In the genomic region with DNA sequence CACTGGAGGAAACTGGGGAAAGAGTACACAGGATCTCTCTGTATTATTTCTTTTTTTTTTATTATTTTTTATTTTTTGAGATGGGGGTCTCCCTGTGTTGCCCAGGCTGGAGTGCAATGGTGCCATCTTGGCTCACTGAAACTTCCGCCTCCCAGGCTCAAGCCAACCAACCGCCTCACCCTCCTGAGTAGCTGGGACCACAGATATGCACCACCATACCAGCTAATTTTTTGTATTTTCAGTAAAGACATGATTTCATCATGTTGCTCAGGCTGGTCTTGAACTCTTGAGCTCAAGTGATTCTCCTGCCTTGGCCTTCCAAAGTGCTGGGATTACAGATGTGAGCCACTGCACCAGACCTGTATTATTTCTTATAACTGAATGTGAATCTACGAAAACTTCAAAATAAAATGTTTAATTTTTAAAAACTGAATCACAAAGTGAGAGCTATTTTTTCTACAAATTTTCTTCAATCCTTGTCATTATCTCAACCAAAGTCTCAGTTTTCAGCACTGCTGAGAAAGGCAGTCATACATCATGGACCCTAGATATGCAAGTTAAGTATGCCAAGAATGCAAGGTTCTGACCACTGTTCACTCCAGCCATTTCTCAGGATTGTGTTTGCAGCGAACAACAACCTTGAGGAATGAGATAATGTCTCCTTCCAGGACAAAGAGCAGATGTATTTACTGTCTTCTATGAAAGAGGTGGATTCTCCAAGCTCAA, we compare ENCODE assay signal across 17 cellular contexts. TPM values are rescaled to one million over a fixed set of nuclear protein-coding genes. Genes with fewer than 3 reads are reported as not detected.
DNase-seq lines count a peak whose midpoint lies in the region; ATAC-seq, FAIRE-seq and TF ChIP-seq lines count a peak whose summit lies in the region.
"Had no signal": no experiment of that assay in that cellular context is flagged by ENCODE, and none has a peak within 500 bp of the region (broad histone marks: within the 10 kb centered on the region; RNA-seq: fewer than 3 reads in every experiment).

No MANE protein-coding gene starts in this region.

- DNase-seq in cardiac muscle cell (ENCODE audit: low read depth in 1 of 2, low spot score in 1 of 2) (peak in 1 of 2 donors; percentile 76), right cardiac atrium (no peak), amniotic epithelial cell (ENCODE audit: low read depth) (peak; percentile 98), hepatocyte (ENCODE audit: low spot score) (no peak), kidney (no peak)
- DNase-seq in CD8-positive, alpha-beta T cell: no peak
- DNase-seq: activated CD4-positive, CD25-positive, alpha-beta regulatory T cell; activated naive CD4-positive, alpha-beta T cell treated with Interleukin-2 at 50 U/mL for 16 hours; C1 segment of cervical spinal cord; lower lobe of right lung; NCI-H2081; stimulated activated CD8-positive, alpha-beta memory T cell treated with anti-CD3 and anti-CD28 coated beads, Interleukin-4, amount 100 ng/mL, for 48 hours had no signal

- ATAC-seq in right cardiac atrium: no peak
- no peak for ATAC-seq in CD8-positive, alpha-beta T cell
- ATAC-seq in GM21423 (IDR thresholded peaks at IDR 0.05; ENCODE audit: unreplicated experiment): no peak
- ATAC-seq: esophagus mucosa, lower lobe of right lung had no signal

- H3K9me2 ChIP-seq in hepatocyte (replicated peaks; ENCODE audit: insufficient read depth): no peaks in the 10 kb centered on the region

- H3K27ac Mint-ChIP-seq in CD8-positive, alpha-beta T cell: no peak overlapping the region

- H3K36me3 ChIP-seq in cardiac muscle cell (peaks cover 16% of the 10 kb centered on the region), hepatocyte (replicated peaks; ENCODE audit: insufficient read depth, low read depth) (no peaks in the 10 kb centered on the region), stomach smooth muscle (ENCODE audit: control insufficient read depth in 2 of 2, insufficient read depth in 2 of 2, low read length in 2 of 2) (peaks cover 6 to 12% of the 10 kb centered on the region in 2 donors), kidney (ENCODE audit: control insufficient read depth in 1 of 2, insufficient read depth in 2 of 2, low read length in 2 of 2) (no peaks in the 10 kb centered on the region)
- H3K36me3 ChIP-seq in CD8-positive, alpha-beta T cell (ENCODE audit: insufficient read depth, low read length): peaks cover 14% of the 10 kb centered on the region

- POLR2A ChIA-PET in CD8-positive, alpha-beta T cell (lab: Charles Lee): no interaction called here

- no peaks in the 10 kb centered on the region for H3K9me3 ChIP-seq in cardiac muscle cell (ENCODE audit: low read depth)
- no peaks in the 10 kb centered on the region for H3K9me3 ChIP-seq in right cardiac atrium (ENCODE audit: control insufficient read depth, low read length)
- no peaks in the 10 kb centered on the region for H3K9me3 ChIP-seq in hepatocyte (ENCODE audit: low read depth)
- no peaks in the 10 kb centered on the region for H3K9me3 ChIP-seq in stomach smooth muscle (ENCODE audit: control insufficient read depth in 2 of 2, low read length in 2 of 2)
- H3K9me3 ChIP-seq in kidney (ENCODE audit: control insufficient read depth in 1 of 2, low read length in 2 of 2): no peaks in the 10 kb centered on the region
- H3K9me3 ChIP-seq in CD8-positive, alpha-beta T cell (ENCODE audit: low read length): no peaks in the 10 kb centered on the region
- H3K9me3 ChIP-seq: lower lobe of right lung had no signal

- H3K27me3 Mint-ChIP-seq in CD8-positive, alpha-beta T cell (ENCODE audit: low read depth): no peaks in the 10 kb centered on the region

- CTCF ChIA-PET in CD8-positive, alpha-beta T cell (lab: Charles Lee): no interaction called here

- no peak for FAIRE-seq in kidney (lab: Jason Lieb, UNC)
- FAIRE-seq: GM12892 had no signal

- peaks cover 39% of the 10 kb centered on the region for H3K79me2 ChIP-seq in hepatocyte

- H3K27me3 ChIP-seq in cardiac muscle cell: no peaks in the 10 kb centered on the region
- no peaks in the 10 kb centered on the region for H3K27me3 ChIP-seq in right cardiac atrium (ENCODE audit: control insufficient read depth, insufficient read depth)
- no peaks in the 10 kb centered on the region for H3K27me3 ChIP-seq in hepatocyte
- no peaks in the 10 kb centered on the region for H3K27me3 ChIP-seq in stomach smooth muscle (ENCODE audit: control insufficient read depth in 1 of 2, insufficient read depth in 2 of 2, low read length in 2 of 2)
- H3K27me3 ChIP-seq in CD8-positive, alpha-beta T cell (ENCODE audit: insufficient read depth, low read length): no peaks in the 10 kb centered on the region

- H2AFZ ChIP-seq in hepatocyte: no peak overlapping the region

- intact Hi-C loops in right cardiac atrium (cut with DNase I): loop anchor here in 1 of 4 donors (5.0 kb wide), 1 partner anchor 75 kb away; the partner anchor contains the start of gene SPTSSA
- intact Hi-C loops in kidney (cut with DNase I): no loop called here
- intact Hi-C loops in CD8-positive, alpha-beta T cell (cut with DNase I, micrococcal nuclease): loop anchor here (5.0 to 10.0 kb wide), 9 partner anchors 35 to 1288 kb away; partner anchors contain the start of genes PPP2R3C (in 2 of the 2), PRORP (in 2 of the 2), SNX6 (in 2 of the 2) and SPTSSA (in 2 of the 2)

- H3K9ac ChIP-seq in stomach smooth muscle (ENCODE audit: low read length in 2 of 2) (peak overlapping the region in 1 of 2 donors; percentile 6), kidney (ENCODE audit: low read length in 2 of 2) (no peak overlapping the region)

- H3K27ac ChIP-seq in cardiac muscle cell (peak overlapping the region; percentile 32), right cardiac atrium (ENCODE audit: low read length) (no peak overlapping the region), hepatocyte (peak overlapping the region; percentile 22), stomach smooth muscle (ENCODE audit: low read length) (no peak overlapping the region), kidney (ENCODE audit: low read depth in 2 of 2, low read length in 2 of 2) (no peak overlapping the region)
- H3K27ac ChIP-seq in CD8-positive, alpha-beta T cell (ENCODE audit: low read depth, low read length): no peak overlapping the region
- H3K27ac ChIP-seq: lower lobe of right lung had no signal

- H3K4me3 ChIP-seq in cardiac muscle cell: no peak overlapping the region
- no peak overlapping the region for H3K4me3 ChIP-seq in right cardiac atrium (ENCODE audit: low read length)
- no peak overlapping the region for H3K4me3 ChIP-seq in hepatocyte
- H3K4me3 ChIP-seq in stomach smooth muscle (ENCODE audit: low read length in 2 of 2): peak overlapping the region; percentile 10 to 21
- peak overlapping the region in 1 of 2 donors; percentile 22 for H3K4me3 ChIP-seq in kidney (ENCODE audit: low read length in 2 of 2)
- no peak overlapping the region for H3K4me3 ChIP-seq in CD8-positive, alpha-beta T cell (ENCODE audit: low read depth, low read length)
- H3K4me3 ChIP-seq: skin epidermis had no signal

- no peak for TF ChIP-seq CTCF in cardiac muscle cell (IDR thresholded peaks at IDR 0.05; ENCODE audit: low read depth, low read length)
- TF ChIP-seq CTCF in hepatocyte (IDR thresholded peaks at IDR 0.05; ENCODE audit: poor library complexity): no peak
- TF ChIP-seq CTCF in kidney (IDR thresholded peaks at IDR 0.05; ENCODE audit: borderline replicate concordance, extremely low read depth, insufficient read depth): no peak
- TF ChIP-seq CTCF in CD8-positive, alpha-beta T cell (IDR thresholded peaks at IDR 0.05): no peak

- peaks cover 5% of the 10 kb centered on the region for H3K4me1 ChIP-seq in cardiac muscle cell (ENCODE audit: low read depth)
- peaks cover 1% of the 10 kb centered on the region for H3K4me1 ChIP-seq in right cardiac atrium (ENCODE audit: control insufficient read depth, insufficient read depth, low read length)
- H3K4me1 ChIP-seq in hepatocyte (ENCODE audit: insufficient read depth): peaks cover 16% of the 10 kb centered on the region
- H3K4me1 ChIP-seq in stomach smooth muscle (ENCODE audit: control insufficient read depth, insufficient read depth, low read length): peaks cover 11% of the 10 kb centered on the region
- H3K4me1 ChIP-seq in kidney (ENCODE audit: control insufficient read depth in 1 of 2, insufficient read depth in 1 of 2, low read depth in 1 of 2, low read length in 2 of 2): peaks cover 0 to 7% of the 10 kb centered on the region in 2 donors
- peaks cover 16% of the 10 kb centered on the region for H3K4me1 ChIP-seq in CD8-positive, alpha-beta T cell (ENCODE audit: insufficient read depth, low read length)

- 83% methylated on average over 4 of the region's 4 CpGs for WGBS in right cardiac atrium
- 87% methylated on average over 4 of the region's 4 CpGs for WGBS in hepatocyte (ENCODE audit: low lambda C conversion rate, missing lambda C conversion rate)

- peaks cover 36% of the 10 kb centered on the region for H3K36me3 Mint-ChIP-seq in CD8-positive, alpha-beta T cell

- no peaks in the 10 kb centered on the region for H3K9me3 Mint-ChIP-seq in CD8-positive, alpha-beta T cell

- H3K4me3 Mint-ChIP-seq in CD8-positive, alpha-beta T cell: no peak overlapping the region

- peak overlapping the region; percentile 82 for H3K4me2 ChIP-seq in hepatocyte

- H4K20me1 ChIP-seq in hepatocyte (ENCODE audit: insufficient read depth, poor library complexity, severe bottlenecking): no peaks in the 10 kb centered on the region

- H3K4me1 Mint-ChIP-seq in CD8-positive, alpha-beta T cell (ENCODE audit: low read depth): peaks cover 42% of the 10 kb centered on the region

RNA-seq across cellular contexts. Expression of gene EAPP, which starts 2.4 kb away (rescaled TPM):
- total RNA-seq in cardiac muscle cell (42.3 and 42.4 TPM in 2 replicates), right cardiac atrium (10 to 100 TPM; 18.9 to 25.3 (median 22.2) TPM), hepatocyte (42.1 and 49.1 TPM in 2 replicates), kidney (43.3 TPM)
- polyA plus RNA-seq in cardiac muscle cell (53.2 and 72.3 TPM in 2 replicates), right cardiac atrium (30.6 TPM), hepatocyte (51.8 and 56.1 TPM in 2 replicates), kidney (ENCODE audit: insufficient read depth, low read depth, low replicate concordance) (46.0 TPM)
- total RNA-seq in CD8-positive, alpha-beta T cell: 10 to 100 TPM; 91.0 to 91.4 TPM

Comparison
In these comparisons a context has a peak if more than half of its experiments do, and no peak if none do; other contexts are left out.
1. H3K27ac ChIP-seq: peak in cardiac muscle cell (single experiment) and hepatocyte (single experiment); none in right cardiac atrium (single experiment), stomach smooth muscle (single experiment), kidney (0 of 2) and CD8-positive, alpha-beta T cell (single experiment).
2. H3K4me3 ChIP-seq: peak in stomach smooth muscle (2 of 2); none in cardiac muscle cell (single experiment), right cardiac atrium (single experiment), hepatocyte (single experiment) and CD8-positive, alpha-beta T cell (single experiment).